ENCODE assay signal across 8 cellular contexts in the genomic region with DNA sequence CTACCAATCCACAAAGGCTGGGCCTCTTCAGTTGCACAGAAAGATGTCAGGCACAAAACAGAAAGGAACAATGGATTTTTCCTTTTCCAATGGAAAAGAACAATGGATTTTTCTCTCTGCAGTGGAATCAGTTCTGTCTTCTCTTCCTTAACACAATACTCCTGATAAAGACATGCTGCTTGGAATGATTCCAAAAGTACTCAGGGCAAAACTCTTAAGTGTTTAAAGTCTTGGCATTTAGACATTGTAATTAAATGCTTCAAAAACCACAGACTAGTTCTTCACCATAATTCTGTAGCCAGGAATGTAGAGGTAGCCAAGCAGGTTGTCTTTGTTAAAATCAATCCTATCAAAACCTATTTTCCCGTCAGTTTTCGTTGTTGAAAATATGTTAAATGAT. TPM values are rescaled to one million over a fixed set of nuclear protein-coding genes. Genes with fewer than 3 reads are reported as not detected.
DNase-seq lines count a peak whose midpoint lies in the region; ATAC-seq, FAIRE-seq and TF ChIP-seq lines count a peak whose summit lies in the region.

No MANE protein-coding gene starts in this region.

- no peak overlapping the region for H3K27ac ChIP-seq in vagina

- no peak for TF ChIP-seq POLR2A in vagina (IDR thresholded peaks at IDR 0.05)

- intact Hi-C loops in vagina (cut with DNase I), result no loop called here

- H3K4me1 ChIP-seq in vagina, result peaks cover 38% of the 10 kb centered on the region

- ATAC-seq in HG02840 (IDR thresholded peaks at IDR 0.05; ENCODE audit: low FRiP score, unreplicated experiment), result no peak

- H3K9me3 ChIP-seq in vagina, result no peaks in the 10 kb centered on the region

- DNase-seq in D721Med (ENCODE audit: insufficient read length, low spot score) (no peak), NCI-H1105 (lab: John Stamatoyannopoulos, UW) (peak; percentile 18), cerebellar cortex (ENCODE audit: low spot score) (peak; percentile 21), lung microvascular endothelial cell (ENCODE audit: low read depth in 2 of 2) (peak; percentile 16 to 63), UCSD-AML1 (lab: John Stamatoyannopoulos, UW; ENCODE audit: unreplicated experiment) (no peak), COR-L47 (lab: John Stamatoyannopoulos, UW) (no peak), vagina (ENCODE audit: extremely low spot score in 2 of 2) (no peak)

- no peak overlapping the region for H3K4me3 ChIP-seq in vagina

- TF ChIP-seq CTCF in D721Med (IDR thresholded peaks at IDR 0.05; ENCODE audit: insufficient read depth, missing control alignments) (no peak), vagina (IDR thresholded peaks at IDR 0.05) (no peak)

- peaks cover 0 to 6% of the 10 kb centered on the region in 2 donors for H3K36me3 ChIP-seq in vagina

- FAIRE-seq in D721Med (lab: Jason Lieb, UNC), result peak; percentile 29

- no peaks in the 10 kb centered on the region for H3K27me3 ChIP-seq in vagina

RNA-seq across cellular contexts. Expression of gene FLACC1, which starts 46.8 kb away (rescaled TPM):
- total RNA-seq in lung microvascular endothelial cell, result 0.22 and 0.60 TPM in 2 replicates
- total RNA-seq in vagina, result 0.74 TPM

RNA-seq across cellular contexts. Expression of gene TRAK2, which starts 47.4 kb away (rescaled TPM):
- total RNA-seq in lung microvascular endothelial cell (26.6 and 26.8 TPM in 2 replicates), vagina (25.8 TPM)

RNA-seq across cellular contexts. Expression of gene STRADB, which starts 47.6 kb away (rescaled TPM):
- total RNA-seq in lung microvascular endothelial cell (12.9 and 20.9 TPM in 2 replicates), vagina (9.6 TPM)

Comparison
In these comparisons a context has a peak if more than half of its experiments do, and no peak if none do; other contexts are left out.
1. DNase-seq: peak in NCI-H1105 (single experiment), cerebellar cortex (single experiment) and lung microvascular endothelial cell (2 of 2); none in D721Med (single experiment), UCSD-AML1 (single experiment), COR-L47 (single experiment) and vagina (0 of 2).